21 cellular contexts compared by ENCODE assay signal in the genomic region with DNA sequence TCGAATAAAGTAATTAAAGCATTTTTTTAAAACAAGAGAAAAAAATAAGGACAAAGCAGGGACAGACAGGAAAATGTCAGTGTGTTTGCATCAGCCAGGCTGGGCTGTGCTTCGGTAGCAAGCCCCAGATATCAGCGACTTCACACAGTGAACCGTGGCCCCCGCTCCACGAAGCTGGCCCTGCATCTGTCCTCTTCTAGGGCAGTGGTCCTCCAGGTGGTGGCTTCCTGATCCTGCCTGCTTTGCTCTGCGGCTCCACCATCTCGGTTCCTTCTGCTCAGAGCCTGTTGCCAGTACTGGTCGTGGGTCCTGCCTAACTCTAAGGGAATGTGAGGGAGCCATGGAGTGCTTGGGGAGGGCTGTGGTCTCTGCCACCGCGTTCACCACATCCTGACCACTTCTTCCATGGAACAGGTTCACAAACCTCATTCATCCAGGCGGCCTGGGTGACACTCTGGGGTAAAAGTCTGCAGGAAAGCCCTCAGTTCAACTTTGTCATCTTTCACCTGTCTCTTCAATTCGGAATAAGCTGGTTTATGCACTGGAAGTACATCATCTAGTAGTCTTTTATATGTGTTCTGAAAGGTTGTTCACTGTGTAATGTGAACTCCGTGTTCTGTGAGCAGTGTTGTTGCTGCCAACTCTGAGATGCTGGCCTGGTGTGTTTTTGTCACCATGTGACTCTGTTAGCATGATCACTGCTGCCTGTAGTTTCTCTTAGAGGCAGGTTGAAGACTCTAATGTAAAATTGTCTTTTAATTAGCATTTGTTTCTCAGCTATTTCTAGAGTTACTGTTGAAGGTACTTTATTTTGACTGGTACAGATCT. TPM values are rescaled to one million over a fixed set of nuclear protein-coding genes. Genes with fewer than 3 reads are reported as not detected.
DNase-seq lines count a peak whose midpoint lies in the region; ATAC-seq and TF ChIP-seq lines count a peak whose summit lies in the region.
"Had no signal": no experiment of that assay in that cellular context is flagged by ENCODE, and none has a peak within 500 bp of the region (broad histone marks: within the 10 kb centered on the region; RNA-seq: fewer than 3 reads in every experiment).

No MANE protein-coding gene starts in this region.

- WGBS in heart right ventricle, 2 donors = 78 to 87% methylated on average over 14 of the region's 14 CpGs
- WGBS in GM23248 (ENCODE audit: low coverage in 1 of 2, low lambda C conversion rate in 2 of 2, missing lambda C conversion rate in 2 of 2), 2 experiments = 77 to 78% methylated on average over 14 of the region's 14 CpGs

- H3K9ac ChIP-seq in skeletal muscle tissue (ENCODE audit: low read depth in 1 of 3, low read length in 3 of 3) (peak overlapping the region; percentile 25 to 79 (median 40)), GM23248 (no peak overlapping the region)
- H3K9ac ChIP-seq: KMS-11 had no signal

- POLR2A ChIA-PET in activated CD8-positive, alpha-beta T cell treated with anti-CD3 and anti-CD28 coated beads, Interleukin-2, amount 10 ng/mL, durations not matched to agents 7 days and 5 days (lab: Charles Lee) = no interaction called here

- H3K4me1 Mint-ChIP-seq in T-helper 1 cell treated with Interleukin-12 subunit alpha and Interleukin-12 subunit beta and Interleukin-4 antibody, amounts not matched to agents 30 μg/mL and 1 μg/mL, for 36 hours (ENCODE audit: low read depth) = peaks cover 4% of the 10 kb centered on the region
- peaks cover 8% of the 10 kb centered on the region for H3K4me1 Mint-ChIP-seq in activated CD8-positive, alpha-beta T cell treated with anti-CD3 and anti-CD28 coated beads, Interleukin-2, amount 10 ng/mL, durations not matched to agents 7 days and 5 days (ENCODE audit: low read depth)
- H3K4me1 Mint-ChIP-seq in type B pancreatic cell (ENCODE audit: unreplicated experiment) = no peaks in the 10 kb centered on the region

- H3K36me3 Mint-ChIP-seq in T-helper 1 cell treated with Interleukin-12 subunit alpha and Interleukin-12 subunit beta and Interleukin-4 antibody, amounts not matched to agents 30 μg/mL and 1 μg/mL, for 36 hours (ENCODE audit: low read depth) = peaks cover 5% of the 10 kb centered on the region
- H3K36me3 Mint-ChIP-seq in activated CD8-positive, alpha-beta T cell treated with anti-CD3 and anti-CD28 coated beads, Interleukin-2, amount 10 ng/mL, durations not matched to agents 7 days and 5 days (ENCODE audit: low read depth) = peaks cover 4% of the 10 kb centered on the region
- peaks cover 16% of the 10 kb centered on the region for H3K36me3 Mint-ChIP-seq in type B pancreatic cell

- H3K36me3 ChIP-seq in heart right ventricle (peaks cover 0 to 90% (median 15%) of the 10 kb centered on the region in 9 donors), skeletal muscle tissue (ENCODE audit: control insufficient read depth in 3 of 3, insufficient read depth in 3 of 3, low read length in 3 of 3) (peaks cover 20 to 25% (median 24%) of the 10 kb centered on the region in 3 donors), GM23248 (ENCODE audit: low read depth) (no peaks in the 10 kb centered on the region; the same call in 1 of the 2 replicates)
- H3K36me3 ChIP-seq: breast epithelium, pancreas had no signal

- no peaks in the 10 kb centered on the region for H3K9me3 ChIP-seq in heart right ventricle
- H3K9me3 ChIP-seq in skeletal muscle tissue (ENCODE audit: control insufficient read depth in 3 of 3, low read length in 3 of 3) = no peaks in the 10 kb centered on the region
- H3K9me3 ChIP-seq in GM23248 (ENCODE audit: low read depth) = no peaks in the 10 kb centered on the region
- H3K9me3 ChIP-seq: breast epithelium, pancreas, spleen had no signal

- intact Hi-C loops in heart right ventricle (cut with DNase I) = no loop called here

- no peak overlapping the region for H3K4me3 Mint-ChIP-seq in T-helper 1 cell treated with Interleukin-12 subunit alpha and Interleukin-12 subunit beta and Interleukin-4 antibody, amounts not matched to agents 30 μg/mL and 1 μg/mL, for 36 hours
- no peak overlapping the region for H3K4me3 Mint-ChIP-seq in activated CD8-positive, alpha-beta T cell treated with anti-CD3 and anti-CD28 coated beads, Interleukin-2, amount 10 ng/mL, durations not matched to agents 7 days and 5 days
- H3K4me3 Mint-ChIP-seq in type B pancreatic cell = no peak overlapping the region

- H3K4me1 ChIP-seq in heart right ventricle (peaks cover 0 to 13% (median 0%) of the 10 kb centered on the region in 9 donors), skeletal muscle tissue (ENCODE audit: control insufficient read depth in 3 of 3, insufficient read depth in 3 of 3, low read length in 3 of 3) (peaks cover 10 to 20% (median 14%) of the 10 kb centered on the region in 3 donors), GM23248 (ENCODE audit: insufficient read depth) (no peaks in the 10 kb centered on the region)
- H3K4me1 ChIP-seq: breast epithelium, pancreas, spleen had no signal

- H3K9me3 Mint-ChIP-seq in T-helper 1 cell treated with Interleukin-12 subunit alpha and Interleukin-12 subunit beta and Interleukin-4 antibody, amounts not matched to agents 30 μg/mL and 1 μg/mL, for 36 hours = no peaks in the 10 kb centered on the region
- H3K9me3 Mint-ChIP-seq in activated CD8-positive, alpha-beta T cell treated with anti-CD3 and anti-CD28 coated beads, Interleukin-2, amount 10 ng/mL, durations not matched to agents 7 days and 5 days (ENCODE audit: insufficient read depth) = no peaks in the 10 kb centered on the region
- no peaks in the 10 kb centered on the region for H3K9me3 Mint-ChIP-seq in type B pancreatic cell

- H3K4me2 ChIP-seq in GM23248 (ENCODE audit: unreplicated experiment) = no peak overlapping the region
- H3K4me2 ChIP-seq: KMS-11 had no signal

- no peaks in the 10 kb centered on the region for H3K9me2 ChIP-seq in GM23248 (ENCODE audit: insufficient read depth)

- no peak for TF ChIP-seq CTCF in heart right ventricle (IDR thresholded peaks at IDR 0.05)
- no peak for TF ChIP-seq CTCF in type B pancreatic cell (conservative IDR thresholded peaks at IDR 0.05)

- H3K27ac ChIP-seq in heart right ventricle (peak overlapping the region in 5 of 10 donors; percentile 5 to 59 (median 46)), skeletal muscle tissue (ENCODE audit: low read depth, low read length) (peak overlapping the region; percentile 72), GM23248 (no peak overlapping the region)
- H3K27ac ChIP-seq: breast epithelium, C4-2B, HL-60, KMS-11, pancreas, spleen had no signal

- CTCF ChIA-PET in activated CD8-positive, alpha-beta T cell treated with anti-CD3 and anti-CD28 coated beads, Interleukin-2, amount 10 ng/mL, durations not matched to agents 7 days and 5 days (lab: Charles Lee) = no interaction called here

- no peaks in the 10 kb centered on the region for H3K27me3 ChIP-seq in heart right ventricle
- H3K27me3 ChIP-seq in skeletal muscle tissue (ENCODE audit: control insufficient read depth in 3 of 3, insufficient read depth in 3 of 3, low read length in 3 of 3) = no peaks in the 10 kb centered on the region
- H3K27me3 ChIP-seq in GM23248 (replicated peaks; ENCODE audit: insufficient read depth) = no peaks in the 10 kb centered on the region
- H3K27me3 ChIP-seq: breast epithelium, pancreas, spleen had no signal

- peak; percentile 27 for ATAC-seq in activated CD8-positive, alpha-beta T cell treated with anti-CD3 and anti-CD28 coated beads, Interleukin-2, amount 10 ng/mL, durations not matched to agents 7 days and 5 days
- peak in 6 of 8 donors; percentile 68 to 96 (median 80) for ATAC-seq in heart right ventricle
- no peak for ATAC-seq in GM19397 (IDR thresholded peaks at IDR 0.05; ENCODE audit: unreplicated experiment)
- ATAC-seq: left lobe of liver, pancreas had no signal

- no peaks in the 10 kb centered on the region for H4K20me1 ChIP-seq in GM23248 (ENCODE audit: insufficient read depth)

- DNase-seq in T-helper 1 cell = no peak
- no peak for DNase-seq in activated CD8-positive, alpha-beta T cell treated with anti-CD3 and anti-CD28 coated beads, Interleukin-2, amount 10 ng/mL, durations not matched to agents 7 days and 5 days
- no peak for DNase-seq in heart right ventricle
- no peak for DNase-seq in type B pancreatic cell (ENCODE audit: extremely low spot score, unreplicated experiment)
- no peak for DNase-seq in GM23248
- DNase-seq: activated CD4-positive, alpha-beta T cell treated with anti-CD3 and anti-CD28 coated beads for 1 hour; activated naive CD4-positive, alpha-beta T cell treated with Interleukin-2 at 50 U/mL for 16 hours; DMS79; NCI-H1417 treated with DMSO at 0.1 percent for 48 hours; NK-92 treated with Interleukin-12 subunit alpha and Interleukin-12 subunit beta, amount 100 ng/mL, for 24 hours; spleen; stimulated activated naive CD4-positive, alpha-beta T cell had no signal

- peak overlapping the region; percentile 63 for H3K27ac Mint-ChIP-seq in T-helper 1 cell treated with Interleukin-12 subunit alpha and Interleukin-12 subunit beta and Interleukin-4 antibody, amounts not matched to agents 30 μg/mL and 1 μg/mL, for 36 hours
- H3K27ac Mint-ChIP-seq in activated CD8-positive, alpha-beta T cell treated with anti-CD3 and anti-CD28 coated beads, Interleukin-2, amount 10 ng/mL, durations not matched to agents 7 days and 5 days = no peak overlapping the region
- no peak overlapping the region for H3K27ac Mint-ChIP-seq in type B pancreatic cell

- in situ Hi-C loops in GM23248 (cut with MboI) = no loop called here

- H3K4me3 ChIP-seq in heart right ventricle (no peak overlapping the region), skeletal muscle tissue (ENCODE audit: low read length in 3 of 3) (peak overlapping the region in 1 of 3 donors; percentile 49), GM23248 (no peak overlapping the region)
- H3K4me3 ChIP-seq: breast epithelium, pancreas, spleen had no signal

- peaks cover 5% of the 10 kb centered on the region; the same call in 1 of the 2 replicates for H3F3A ChIP-seq in GM23248 (ENCODE audit: insufficient read depth)

- no peaks in the 10 kb centered on the region for H3K79me2 ChIP-seq in GM23248 (ENCODE audit: insufficient read depth)

- no peaks in the 10 kb centered on the region for H3K27me3 Mint-ChIP-seq in T-helper 1 cell treated with Interleukin-12 subunit alpha and Interleukin-12 subunit beta and Interleukin-4 antibody, amounts not matched to agents 30 μg/mL and 1 μg/mL, for 36 hours (ENCODE audit: low read depth)
- no peaks in the 10 kb centered on the region for H3K27me3 Mint-ChIP-seq in activated CD8-positive, alpha-beta T cell treated with anti-CD3 and anti-CD28 coated beads, Interleukin-2, amount 10 ng/mL, durations not matched to agents 7 days and 5 days (ENCODE audit: low read depth)
- no peaks in the 10 kb centered on the region for H3K27me3 Mint-ChIP-seq in type B pancreatic cell

- H2AFZ ChIP-seq in GM23248 = no peak overlapping the region

RNA-seq across cellular contexts. Expression of gene ANKRD9, which starts 47.9 kb away (rescaled TPM):
- total RNA-seq in activated CD8-positive, alpha-beta T cell treated with anti-CD3 and anti-CD28 coated beads, Interleukin-2, amount 10 ng/mL, durations not matched to agents 7 days and 5 days = 1 to 10 TPM; 9.7 to 10.0 TPM
- 100 to 1,000 TPM in 8 of 10 donors, 10 to 100 TPM in 2; 94.4 to 264 (median 124) TPM for total RNA-seq in heart right ventricle
- polyA plus RNA-seq in heart right ventricle = 100 to 1,000 TPM; 102 to 117 TPM
- total RNA-seq in skeletal muscle tissue = 9.4 TPM
- total RNA-seq in type B pancreatic cell (ENCODE audit: low replicate concordance) = 31.4 and 46.6 TPM in 2 replicates
- total RNA-seq in GM23248 (2014; rRNA removed; shearing (Covaris generic)) = 14.9 and 22.8 TPM in 2 replicates
- 2.1 and 2.3 TPM in 2 replicates for polyA plus RNA-seq in GM23248 (2016; fragmentation: Nextera tagmentation; extraction: Ambion mirVana)
